ENCODE assay signal across 15 cellular contexts in genomic region chrX:40076750-40077149, GRCh38. TPM values are rescaled to one million over a fixed set of nuclear protein-coding genes. Genes with fewer than 3 reads are reported as not detected.
A peak's percentile ranks its signal among the peaks of the same experiment; 100 is the strongest.
DNase-seq lines count a peak whose midpoint lies in the region; ATAC-seq and TF ChIP-seq lines count a peak whose summit lies in the region.
"Had no signal": no experiment of that assay in that cellular context is flagged by ENCODE, and none has a peak within 500 bp of the region (broad histone marks: within the 10 kb centered on the region; RNA-seq: fewer than 3 reads in every experiment).

No MANE protein-coding gene starts in this region.

- no peak for TF ChIP-seq EP300 in sigmoid colon (IDR thresholded peaks at IDR 0.05)

- H3K36me3 ChIP-seq in BLaER1 treated with 17β-estradiol and CSF1 and Interleukin-3, amounts not matched to agents 10 nM and 100 nM = peaks cover 36 to 52% (median 45%) of the 10 kb centered on the region in 11 experiments
- peaks cover 0 to 35% (median 13%) of the 10 kb centered on the region in 4 donors for H3K36me3 ChIP-seq in sigmoid colon

- peaks cover 47 to 63% (median 59%) of the 10 kb centered on the region in 10 experiments for H3K4me1 ChIP-seq in BLaER1 treated with 17β-estradiol and CSF1 and Interleukin-3, amounts not matched to agents 10 nM and 100 nM
- peaks cover 0 to 24% (median 18%) of the 10 kb centered on the region in 4 donors for H3K4me1 ChIP-seq in sigmoid colon

- H3K4me2 ChIP-seq in BLaER1 treated with 17β-estradiol and CSF1 and Interleukin-3, amounts not matched to agents 10 nM and 100 nM = peak overlapping the region; percentile 29 to 87 (median 58)

- peaks cover 0 to 17% (median 5%) of the 10 kb centered on the region in 11 experiments; a peak in 7 of 22 replicates for H3K27me3 ChIP-seq in BLaER1 treated with 17β-estradiol and CSF1 and Interleukin-3, amounts not matched to agents 10 nM and 100 nM
- no peaks in the 10 kb centered on the region for H3K27me3 ChIP-seq in sigmoid colon
- H3K27me3 ChIP-seq: BE2C had no signal

- H3K27ac Mint-ChIP-seq in T-helper 17 cell = peak overlapping the region; percentile 32

- H3K9me3 ChIP-seq in BLaER1 treated with 17β-estradiol and CSF1 and Interleukin-3, amounts not matched to agents 10 nM and 100 nM (replicated peaks in 1 of 11) = peaks cover 0 to 7% (median 0%) of the 10 kb centered on the region in 11 experiments; a peak in 3 of 22 replicates
- H3K9me3 ChIP-seq in T-helper 17 cell (ENCODE audit: control insufficient read depth, low read length, poor library complexity, severe bottlenecking) (no peaks in the 10 kb centered on the region), sigmoid colon (no peaks in the 10 kb centered on the region)
- H3K9me3 ChIP-seq: BE2C had no signal

- peaks cover 81 to 100% (median 95%) of the 10 kb centered on the region in 11 experiments for H4K20me1 ChIP-seq in BLaER1 treated with 17β-estradiol and CSF1 and Interleukin-3, amounts not matched to agents 10 nM and 100 nM

- WGBS in sigmoid colon, 2 donors = 75% methylated on average over 6 of the region's 6 CpGs

- no peaks in the 10 kb centered on the region for H3K36me3 Mint-ChIP-seq in T-helper 17 cell (ENCODE audit: low read depth)

- DNase-seq in T-helper 17 cell = no peak
- peak; percentile 17 for DNase-seq in astrocyte of the hippocampus (ENCODE audit: low read depth, low spot score)
- DNase-seq in sigmoid colon = no peak
- no peak for DNase-seq in 8988T
- no peak for DNase-seq in DMS79 (lab: John Stamatoyannopoulos, UW)
- DNase-seq: BE2C, KG1, NCI-H1105, NCI-H1694 treated with DMSO at 0.1 percent for 48 hours, NCI-H345, NCI-H69 had no signal

- no peaks in the 10 kb centered on the region for H3K27me3 Mint-ChIP-seq in T-helper 17 cell

- H3K4me1 Mint-ChIP-seq in T-helper 17 cell = peaks cover 12% of the 10 kb centered on the region

- H3K4me3 ChIP-seq in BLaER1 treated with 17β-estradiol and CSF1 and Interleukin-3, amounts not matched to agents 10 nM and 100 nM = no peak overlapping the region
- no peak overlapping the region for H3K4me3 ChIP-seq in sigmoid colon

- TF ChIP-seq CTCF in sigmoid colon (IDR thresholded peaks at IDR 0.05) = no peak

- peak overlapping the region in 3 of 11 experiments; percentile 9 to 44 (median 21); a peak in 1 of 22 replicates for H3K9ac ChIP-seq in BLaER1 treated with 17β-estradiol and CSF1 and Interleukin-3, amounts not matched to agents 10 nM and 100 nM

- H3K4me3 Mint-ChIP-seq in T-helper 17 cell = no peak overlapping the region

- no peak for TF ChIP-seq POLR2A in sigmoid colon (IDR thresholded peaks at IDR 0.05)

- no peak for ATAC-seq in T-helper 17 cell
- no peak for ATAC-seq in GM19452 (IDR thresholded peaks at IDR 0.05; ENCODE audit: unreplicated experiment)
- ATAC-seq in GM19397 (IDR thresholded peaks at IDR 0.05; ENCODE audit: unreplicated experiment) = no peak

- intact Hi-C loops in sigmoid colon (cut with DNase I) = no loop called here

- peak overlapping the region in 3 of 11 experiments; percentile 5 to 44 (median 25); a peak in 1 of 22 replicates for H3K27ac ChIP-seq in BLaER1 treated with 17β-estradiol and CSF1 and Interleukin-3, amounts not matched to agents 10 nM and 100 nM
- H3K27ac ChIP-seq in sigmoid colon = peak overlapping the region in 3 of 4 donors; percentile 35 to 49 (median 45)
- H3K27ac ChIP-seq: RWPE1 had no signal

RNA-seq across cellular contexts. Expression of gene BCOR, which starts 21.0 kb away (rescaled TPM):
- total RNA-seq in T-helper 17 cell (10 to 100 TPM; 24.7 to 29.1 TPM), sigmoid colon (10 to 100 TPM; 15.8 to 31.6 (median 23.0) TPM)
- 10 to 100 TPM in 1 of 3 donors, 1 to 10 TPM in 2; 3.5 to 11.5 (median 3.6) TPM for polyA plus RNA-seq in sigmoid colon
